In the genomic region with DNA sequence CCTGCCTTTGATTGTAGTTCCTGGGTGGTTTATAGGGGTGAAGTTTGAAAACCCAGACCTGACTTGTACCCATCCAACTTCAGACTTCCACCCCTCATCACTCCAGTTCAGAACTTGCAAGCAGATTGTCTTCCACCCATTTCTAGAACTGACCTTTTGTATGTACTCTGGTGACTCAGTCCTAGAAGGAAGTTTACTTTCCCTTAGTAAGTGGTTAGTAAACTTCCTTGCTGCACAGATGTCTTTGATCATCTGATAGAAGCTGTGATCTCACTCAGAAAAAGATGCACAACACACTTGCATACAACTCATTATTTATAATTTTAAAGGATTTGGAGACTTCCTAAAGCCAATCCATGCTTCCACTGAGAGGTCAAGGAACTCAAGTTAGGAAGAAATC, we compare ENCODE assay signal across 11 cellular contexts.
DNase-seq lines count a peak whose midpoint lies in the region; ATAC-seq and TF ChIP-seq lines count a peak whose summit lies in the region.
"Had no signal": no experiment of that assay in that cellular context is flagged by ENCODE, and none has a peak within 500 bp of the region (broad histone marks: within the 10 kb centered on the region; RNA-seq: fewer than 3 reads in every experiment).

No MANE protein-coding gene starts in this region.

- intact Hi-C loops in left colon (cut with DNase I, micrococcal nuclease) = no loop called here

- TF ChIP-seq CTCF in BJ (IDR thresholded peaks at IDR 0.05; ENCODE audit: insufficient read depth, low read depth, low read length) (no peak), upper lobe of left lung (IDR thresholded peaks at IDR 0.05) (no peak)

- H3K4me3 ChIP-seq in BJ (ENCODE audit: low read depth, low read length) = no peak overlapping the region
- no peak overlapping the region for H3K4me3 ChIP-seq in upper lobe of left lung
- H3K4me3 ChIP-seq in H7 (ENCODE audit: insufficient read depth, low read depth, low read length) = no peak overlapping the region
- H3K4me3 ChIP-seq: gastrocnemius medialis had no signal

- no peaks in the 10 kb centered on the region for H3K36me3 ChIP-seq in BJ (ENCODE audit: control insufficient read depth, insufficient read depth, low read length)
- H3K36me3 ChIP-seq in upper lobe of left lung = no peaks in the 10 kb centered on the region
- no peaks in the 10 kb centered on the region for H3K36me3 ChIP-seq in H7 (replicated peaks; ENCODE audit: control insufficient read depth, insufficient read depth, low read length)
- H3K36me3 ChIP-seq: gastrocnemius medialis had no signal

- POLR2A ChIA-PET in BJ (lab: Charles Lee) = no interaction called here

- no peak overlapping the region for H3K27ac ChIP-seq in upper lobe of left lung
- H3K27ac ChIP-seq: gastrocnemius medialis had no signal

- CTCF ChIA-PET in BJ (lab: Yijun Ruan, JAX) = interaction anchor here (1.4 kb wide), 1 partner anchor 252 kb away, joined by 4 read pairs; no protein-coding TSS in a partner anchor

- no peak for TF ChIP-seq EP300 in upper lobe of left lung (IDR thresholded peaks at IDR 0.05)

- TF ChIP-seq POLR2A in upper lobe of left lung (IDR thresholded peaks at IDR 0.05) = no peak

- DNase-seq in BJ (ENCODE audit: low read depth) = peak; percentile 54
- DNase-seq in amniotic stem cell (lab: John Stamatoyannopoulos, UW) = peak; percentile 23
- DNase-seq in left colon = no peak
- DNase-seq in upper lobe of left lung = no peak
- DNase-seq in H7 = no peak
- DNase-seq: activated CD4-positive, alpha-beta T cell treated with anti-CD3 and anti-CD28 coated beads for 4 hours; gastrocnemius medialis; midbrain had no signal

- H3K27me3 ChIP-seq in BJ (ENCODE audit: control insufficient read depth, insufficient read depth, low read length) (no peaks in the 10 kb centered on the region), upper lobe of left lung (no peaks in the 10 kb centered on the region), H7 (ENCODE audit: control insufficient read depth, insufficient read depth, low read length) (no peaks in the 10 kb centered on the region)
- H3K27me3 ChIP-seq: gastrocnemius medialis had no signal

- ATAC-seq in HG03442 (IDR thresholded peaks at IDR 0.05; ENCODE audit: unreplicated experiment) = peak; percentile 60
- peak; percentile 98 for ATAC-seq in left colon
- ATAC-seq in upper lobe of left lung (ENCODE audit: low FRiP score in 2 of 2) = no peak
- no peak for ATAC-seq in HG02588 (IDR thresholded peaks at IDR 0.05; ENCODE audit: unreplicated experiment)
- ATAC-seq in GM18909 (IDR thresholded peaks at IDR 0.05; ENCODE audit: poor library complexity, unreplicated experiment) = no peak
- ATAC-seq: gastrocnemius medialis had no signal

- H3K4me1 ChIP-seq in upper lobe of left lung = no peaks in the 10 kb centered on the region

- no peaks in the 10 kb centered on the region for H3K9me3 ChIP-seq in upper lobe of left lung
- H3K9me3 ChIP-seq: gastrocnemius medialis had no signal

Comparison
In these comparisons a context has a peak if more than half of its experiments do, and no peak if none do; other contexts are left out.
1. DNase-seq: peak in BJ (single experiment) and amniotic stem cell (single experiment); none in left colon (0 of 2), upper lobe of left lung (0 of 2) and H7 (single experiment).
2. ATAC-seq: peak in HG03442 (single experiment) and left colon (single experiment); none in upper lobe of left lung (0 of 2), HG02588 (single experiment) and GM18909 (single experiment).